In the genomic region with DNA sequence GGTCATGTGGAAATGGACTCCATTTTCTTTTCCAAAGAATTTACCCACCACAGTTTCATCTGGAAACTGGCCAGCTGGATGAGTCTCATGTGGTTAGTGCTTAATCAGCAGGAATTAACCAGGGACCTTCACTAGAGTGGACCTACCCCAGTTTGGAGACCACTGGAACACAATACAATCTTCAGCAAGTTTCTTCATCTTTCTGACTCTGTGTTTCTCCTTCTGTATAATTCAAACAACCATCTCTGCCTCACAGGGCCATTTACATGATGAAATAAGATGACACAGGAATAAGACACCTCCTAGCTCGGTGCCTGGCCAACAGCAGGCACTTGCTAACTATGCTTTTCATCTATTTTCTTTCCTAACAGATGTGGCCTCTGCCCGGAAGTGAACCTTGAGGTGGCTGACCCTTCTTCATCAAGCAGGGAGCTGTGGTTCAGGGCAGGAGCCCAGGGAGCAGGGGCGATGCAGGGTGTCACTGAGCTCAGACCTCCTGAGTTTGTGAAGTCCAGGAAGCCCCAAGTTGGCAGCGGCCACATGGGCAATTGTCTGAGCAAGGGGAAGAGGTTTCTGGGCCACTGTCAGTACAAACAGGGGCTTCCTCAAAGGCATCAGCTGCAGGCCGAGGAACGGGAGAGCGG, we compare ENCODE assay signal across 14 cellular contexts.
A peak's percentile ranks its signal among the peaks of the same experiment; 100 is the strongest.
DNase-seq lines count a peak whose midpoint lies in the region; ATAC-seq and TF ChIP-seq lines count a peak whose summit lies in the region.
"Had no signal": no experiment of that assay in that cellular context is flagged by ENCODE, and none has a peak within 500 bp of the region (broad histone marks: within the 10 kb centered on the region; RNA-seq: fewer than 3 reads in every experiment).

No MANE protein-coding gene starts in this region.

- peak; percentile 70 for DNase-seq in HT1080 (ENCODE audit: low read depth)
- peak; percentile 78 for DNase-seq in astrocyte of the hippocampus (ENCODE audit: low read depth, low spot score)
- DNase-seq in left kidney (ENCODE audit: low read depth, low spot score): peak; percentile 5
- no peak for DNase-seq in Karpas-422
- no peak for DNase-seq in HEK293T (ENCODE audit: extremely low spot score)
- DNase-seq: activated CD8-positive, alpha-beta memory T cell treated with anti-CD3 and anti-CD28 coated beads, Interleukin-2, amount 50 U/mL, for 48 hours; H9; heart left ventricle; MV-4-11; NCI-H82 had no signal

- no peaks in the 10 kb centered on the region for H3K9me3 ChIP-seq in Karpas-422 (ENCODE audit: low read length)
- H3K9me3 ChIP-seq: heart left ventricle, right atrium auricular region had no signal

- no peak for ATAC-seq in HG03565 (IDR thresholded peaks at IDR 0.05; ENCODE audit: unreplicated experiment)
- ATAC-seq in HG03135 (IDR thresholded peaks at IDR 0.05; ENCODE audit: unreplicated experiment): no peak

- H3K4me3 ChIP-seq in ACC112 (ENCODE audit: low read depth, low read length) (peak overlapping the region; percentile 48), Karpas-422 (ENCODE audit: low read length) (no peak overlapping the region)
- H3K4me3 ChIP-seq: heart left ventricle, right atrium auricular region had no signal

- H3K27ac ChIP-seq in ACC112 (ENCODE audit: low read depth, low read length): peak overlapping the region; percentile 97
- H3K27ac ChIP-seq in Karpas-422 (ENCODE audit: low read length): no peak overlapping the region
- H3K27ac ChIP-seq: right atrium auricular region had no signal

- no peaks in the 10 kb centered on the region for H3K9me2 ChIP-seq in Karpas-422 (replicated peaks; ENCODE audit: insufficient read depth, low read length)

- no peak overlapping the region for H3K4me2 ChIP-seq in Karpas-422 (ENCODE audit: low read depth, low read length, poor library complexity, severe bottlenecking)

- POLR2A ChIA-PET in HEK293T (lab: Yijun Ruan, JAX): no interaction called here

- H3K36me3 ChIP-seq in ACC112 (ENCODE audit: insufficient read depth, low read length) (no peaks in the 10 kb centered on the region), Karpas-422 (ENCODE audit: insufficient read depth, low read length) (no peaks in the 10 kb centered on the region)
- H3K36me3 ChIP-seq: heart left ventricle, right atrium auricular region had no signal

- no peak overlapping the region for H3K9ac ChIP-seq in Karpas-422 (ENCODE audit: low read length)

- peaks cover 26% of the 10 kb centered on the region for H3K4me1 ChIP-seq in ACC112 (ENCODE audit: control insufficient read depth, insufficient read depth, low read length, unreplicated experiment)
- no peaks in the 10 kb centered on the region; the same call in 1 of the 2 replicates for H3K4me1 ChIP-seq in Karpas-422 (ENCODE audit: low read length)

- CTCF ChIA-PET in HEK293T (lab: Yijun Ruan, JAX): no interaction called here

- peak overlapping the region; percentile 23 for H2AFZ ChIP-seq in ACC112 (ENCODE audit: low read length, unreplicated experiment)
- no peak overlapping the region for H2AFZ ChIP-seq in Karpas-422 (ENCODE audit: low read length)

- no peaks in the 10 kb centered on the region for H3K27me3 ChIP-seq in ACC112 (ENCODE audit: insufficient read depth, low read length)
- no peaks in the 10 kb centered on the region for H3K27me3 ChIP-seq in Karpas-422 (ENCODE audit: low read length)
- H3K27me3 ChIP-seq: heart left ventricle, right atrium auricular region had no signal

- no peaks in the 10 kb centered on the region for H3K79me2 ChIP-seq in ACC112 (ENCODE audit: control insufficient read depth, insufficient read depth, low read length, unreplicated experiment)
- no peaks in the 10 kb centered on the region for H3K79me2 ChIP-seq in Karpas-422 (ENCODE audit: low read length)

- no peaks in the 10 kb centered on the region for H4K20me1 ChIP-seq in Karpas-422 (ENCODE audit: insufficient read depth, low read depth, low read length)

TF ChIP-seq in HEK293T, 16 proteins besides CTCF, POLR2A, EP300 and RAD21:
- no peak for TF ChIP-seq FOXK2 (IDR thresholded peaks at IDR 0.05)
- no peak for TF ChIP-seq FOXA1 (IDR thresholded peaks at IDR 0.05)
- TF ChIP-seq NFRKB (IDR thresholded peaks at IDR 0.05): no peak
- no peak for TF ChIP-seq LEF1 (IDR thresholded peaks at IDR 0.05; ENCODE audit: borderline replicate concordance)
- no peak for TF ChIP-seq TARDBP (IDR thresholded peaks at IDR 0.05)
- TF ChIP-seq ELF4 (IDR thresholded peaks at IDR 0.05): no peak
- TF ChIP-seq HDGF (IDR thresholded peaks at IDR 0.05; ENCODE audit: borderline replicate concordance): no peak
- TF ChIP-seq ARNT (IDR thresholded peaks at IDR 0.05): no peak
- TF ChIP-seq CTBP1 (IDR thresholded peaks at IDR 0.05; ENCODE audit: borderline replicate concordance): no peak
- TF ChIP-seq ZNF384 (IDR thresholded peaks at IDR 0.05): no peak
- TF ChIP-seq FOXM1 (IDR thresholded peaks at IDR 0.05; ENCODE audit: borderline replicate concordance): no peak
- no peak for TF ChIP-seq L3MBTL2 (conservative IDR thresholded peaks at IDR 0.05)
- no peak for TF ChIP-seq SUZ12 (IDR thresholded peaks at IDR 0.05)
- TF ChIP-seq SP1 (IDR thresholded peaks at IDR 0.05): no peak
- TF ChIP-seq BHLHE40 (IDR thresholded peaks at IDR 0.05; ENCODE audit: borderline replicate concordance): no peak
- TF ChIP-seq, protein P1, sequence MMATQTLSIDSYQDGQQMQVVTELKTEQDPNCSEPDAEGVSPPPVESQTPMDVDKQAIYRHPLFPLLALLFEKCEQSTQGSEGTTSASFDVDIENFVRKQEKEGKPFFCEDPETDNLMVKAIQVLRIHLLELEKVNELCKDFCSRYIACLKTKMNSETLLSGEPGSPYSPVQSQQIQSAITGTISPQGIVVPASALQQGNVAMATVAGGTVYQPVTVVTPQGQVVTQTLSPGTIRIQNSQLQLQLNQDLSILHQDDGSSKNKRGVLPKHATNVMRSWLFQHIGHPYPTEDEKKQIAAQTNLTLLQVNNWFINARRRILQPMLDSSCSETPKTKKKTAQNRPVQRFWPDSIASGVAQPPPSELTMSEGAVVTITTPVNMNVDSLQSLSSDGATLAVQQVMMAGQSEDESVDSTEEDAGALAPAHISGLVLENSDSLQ (IDR thresholded peaks at IDR 0.05): no peak
TF ChIP-seq in HEK293T: peak in this region for 0.

Comparison
In these comparisons a context has a peak if more than half of its experiments do, and no peak if none do; other contexts are left out.
1. DNase-seq: peak in HT1080 (single experiment), astrocyte of the hippocampus (single experiment) and left kidney (single experiment); none in Karpas-422 (single experiment) and HEK293T (single experiment).